ENCODE assay signal across 8 cellular contexts in the genomic region with DNA sequence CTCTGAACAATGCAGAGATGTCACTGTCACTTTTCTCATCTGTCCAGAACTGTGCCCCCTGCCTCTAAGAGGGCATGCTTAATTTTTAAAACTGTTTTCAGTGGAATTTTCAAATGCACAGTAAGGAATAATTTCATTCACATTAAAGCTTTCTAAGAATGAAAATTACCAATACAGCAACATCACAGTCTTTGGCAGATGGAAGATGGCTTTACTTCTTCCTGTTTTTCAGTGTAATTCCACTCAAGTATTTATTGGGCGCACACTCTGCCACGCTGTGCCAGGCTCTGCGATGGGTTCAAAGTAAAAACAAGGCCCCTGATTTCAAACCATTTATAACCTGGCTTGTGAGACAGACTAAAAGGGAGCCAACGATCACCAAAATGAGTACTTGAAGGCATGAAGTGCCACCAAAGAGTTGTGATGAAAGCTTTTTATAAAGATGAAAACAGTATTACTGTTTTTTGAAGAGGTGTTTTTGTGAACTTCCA. TPM values are rescaled to one million over a fixed set of nuclear protein-coding genes. Genes with fewer than 3 reads are reported as not detected.
DNase-seq lines count a peak whose midpoint lies in the region; ATAC-seq and TF ChIP-seq lines count a peak whose summit lies in the region.

No MANE protein-coding gene starts in this region.

- H3K27me3 ChIP-seq in left ventricle myocardium inferior (ENCODE audit: low read depth) (no peaks in the 10 kb centered on the region), mesendoderm (ENCODE audit: insufficient read depth, low read length, poor library complexity) (no peaks in the 10 kb centered on the region)

- H3K4me1 ChIP-seq in left ventricle myocardium inferior (peaks cover 46% of the 10 kb centered on the region), mesendoderm (ENCODE audit: control insufficient read depth, low read depth, low read length) (no peaks in the 10 kb centered on the region)

- H3K79me2 ChIP-seq in mesendoderm (ENCODE audit: control insufficient read depth, insufficient read depth, low read length) = peaks cover 24% of the 10 kb centered on the region

- no peak overlapping the region for H4K8ac ChIP-seq in mesendoderm (ENCODE audit: low read depth, low read length)

- peak overlapping the region; percentile 84 for H3K4me3 ChIP-seq in left ventricle myocardium inferior
- H3K4me3 ChIP-seq in mesendoderm (ENCODE audit: low read length) = no peak overlapping the region

- H2AK5ac ChIP-seq in mesendoderm (ENCODE audit: low read length) = no peak overlapping the region

- WGBS in mesendoderm (ENCODE audit: extremely low coverage, insufficient coverage, low lambda C conversion rate) = no CpG with 5 or more reads among the region's 4 CpGs

- no peak overlapping the region for H3K18ac ChIP-seq in mesendoderm (ENCODE audit: low read length)

- ATAC-seq in left ventricle myocardium superior (no peak), HG02970 (IDR thresholded peaks at IDR 0.05; ENCODE audit: low FRiP score, unreplicated experiment) (no peak), HG03460 (IDR thresholded peaks at IDR 0.05; ENCODE audit: unreplicated experiment) (no peak)

- H2BK5ac ChIP-seq in mesendoderm (ENCODE audit: low read length) = no peak overlapping the region

- peak overlapping the region; percentile 31 for H3K23ac ChIP-seq in mesendoderm (ENCODE audit: low read length)

- no peak overlapping the region for H2BK120ac ChIP-seq in mesendoderm (ENCODE audit: low read depth, low read length)

- no peak overlapping the region for H2BK15ac ChIP-seq in mesendoderm (replicated peaks; ENCODE audit: low read depth)

- no peak for TF ChIP-seq CTCF in left ventricle myocardium inferior (IDR thresholded peaks at IDR 0.05; ENCODE audit: borderline replicate concordance)

- DNase-seq in left ventricle myocardium inferior = no peak
- no peak for DNase-seq in left ventricle myocardium superior
- DNase-seq in mesendoderm = no peak
- no peak for DNase-seq in stimulated activated CD4-positive, alpha-beta T cell treated with anti-CD3 and anti-CD28 coated beads, Interleukin-4, amount 100 ng/mL, for 4 hours
- no peak for DNase-seq in DMS153 treated with DMSO at 0.1 percent for 48 hours (lab: John Stamatoyannopoulos, UW; ENCODE audit: unreplicated experiment)

- intact Hi-C loops in left ventricle myocardium inferior (cut with micrococcal nuclease) = no loop called here
- intact Hi-C loops in left ventricle myocardium superior (cut with micrococcal nuclease) = loop anchor here (10.0 kb wide), 1 partner anchor 119 kb away; the partner anchor contains the start of gene NGLY1

- peak overlapping the region; percentile 48 for H3K4me2 ChIP-seq in mesendoderm (ENCODE audit: low read length)

- no peak overlapping the region for H4K5ac ChIP-seq in mesendoderm (ENCODE audit: low read length)

- no peak overlapping the region for H3K4ac ChIP-seq in mesendoderm (ENCODE audit: low read depth, low read length)

- peak overlapping the region; percentile 76 for H3K56ac ChIP-seq in mesendoderm (ENCODE audit: low read length)

- no peaks in the 10 kb centered on the region for H3K9me3 ChIP-seq in left ventricle myocardium inferior (replicated peaks)

- peak overlapping the region; percentile 98 for H3K27ac ChIP-seq in left ventricle myocardium inferior (replicated peaks)
- peak overlapping the region; percentile 95 for H3K27ac ChIP-seq in angular gyrus (ENCODE audit: low read depth, low read length)
- H3K27ac ChIP-seq in mesendoderm (ENCODE audit: low read depth, low read length) = peak overlapping the region; percentile 77

- peaks cover 2% of the 10 kb centered on the region for H3K79me1 ChIP-seq in mesendoderm (ENCODE audit: low read length)

- H3K9ac ChIP-seq in mesendoderm (ENCODE audit: low read length) = peak overlapping the region; percentile 72

- no peaks in the 10 kb centered on the region for H3K36me3 ChIP-seq in left ventricle myocardium inferior
- H3K36me3 ChIP-seq in mesendoderm (ENCODE audit: control insufficient read depth, insufficient read depth, low read length) = no peaks in the 10 kb centered on the region

RNA-seq across cellular contexts. Expression of gene TOP2B, which starts 1.0 kb away (rescaled TPM):
- total RNA-seq in left ventricle myocardium inferior = 101 TPM
- total RNA-seq in left ventricle myocardium superior = 113 TPM
- 119 TPM for polyA plus RNA-seq in mesendoderm (2013, experiment 1 of 2)
- 116 TPM for polyA plus RNA-seq in mesendoderm (2013, experiment 2 of 2)
